ENCODE assay signal across 8 cellular contexts in the genomic region with DNA sequence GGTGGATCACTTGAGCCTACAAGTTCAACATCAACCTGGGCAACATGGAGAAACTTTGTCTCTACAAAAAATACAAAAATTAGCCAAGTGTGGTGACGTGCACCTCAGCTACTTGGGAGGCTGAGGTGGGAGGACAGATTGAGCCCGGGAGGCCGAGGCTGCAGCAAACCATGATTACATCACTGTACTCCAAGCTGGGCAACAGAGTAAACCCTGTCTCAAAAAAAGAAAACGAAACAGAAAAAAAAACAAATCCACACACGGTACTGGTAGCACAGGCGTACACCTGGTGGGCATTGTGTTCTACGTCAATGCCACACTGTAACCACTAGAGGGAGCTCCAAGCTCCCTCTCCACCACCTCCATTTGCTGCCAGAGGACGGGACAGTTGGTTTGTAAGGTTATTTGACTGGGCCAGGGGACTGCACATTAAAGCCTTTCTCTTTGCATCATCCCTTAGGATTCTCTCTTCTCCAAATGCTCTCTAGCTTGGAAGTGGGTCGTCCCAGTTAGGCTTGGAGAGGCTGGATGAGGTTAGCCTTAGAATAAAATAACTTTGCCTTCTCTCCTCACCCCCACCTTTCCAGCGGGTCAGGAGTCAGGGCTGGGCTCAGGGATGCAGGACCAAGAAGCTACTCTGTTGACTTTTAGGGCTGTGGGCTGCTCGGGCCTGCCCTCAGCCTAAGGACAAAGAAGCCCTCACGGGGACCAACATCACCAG.
DNase-seq lines count a peak whose midpoint lies in the region; ATAC-seq and TF ChIP-seq lines count a peak whose summit lies in the region.

No MANE protein-coding gene starts in this region.

- no peak for TF ChIP-seq POLR2A in body of pancreas (IDR thresholded peaks at IDR 0.05)

- no peak overlapping the region for H3K9ac ChIP-seq in Karpas-422 (ENCODE audit: low read length)

- no peak overlapping the region for H3K27ac ChIP-seq in Karpas-422 (ENCODE audit: low read length)
- no peak overlapping the region for H3K27ac ChIP-seq in body of pancreas

- H3K9me3 ChIP-seq in Karpas-422 (ENCODE audit: low read length), result no peaks in the 10 kb centered on the region
- H3K9me3 ChIP-seq in body of pancreas, result no peaks in the 10 kb centered on the region

- H3K4me3 ChIP-seq in Karpas-422 (ENCODE audit: low read length) (no peak overlapping the region), body of pancreas (no peak overlapping the region)

- H3K36me3 ChIP-seq in Karpas-422 (ENCODE audit: insufficient read depth, low read length) (no peaks in the 10 kb centered on the region), body of pancreas (replicated peaks in 1 of 2; ENCODE audit: insufficient read depth in 1 of 2, low read depth in 2 of 2) (no peaks in the 10 kb centered on the region)

- H3K9me2 ChIP-seq in Karpas-422 (replicated peaks; ENCODE audit: insufficient read depth, low read length), result no peaks in the 10 kb centered on the region

- no peak overlapping the region for H2AFZ ChIP-seq in Karpas-422 (ENCODE audit: low read length)

- 26 to 30% methylated on average over 11 to 12 of the region's 12 CpGs for WGBS in body of pancreas, 2 donors

- H3K4me1 ChIP-seq in Karpas-422 (ENCODE audit: low read length) (no peaks in the 10 kb centered on the region), body of pancreas (peaks cover 16% of the 10 kb centered on the region)

- intact Hi-C loops in body of pancreas (cut with DNase I), result loop anchor here (5.0 kb wide), 1 partner anchor 172 kb away; no protein-coding TSS in a partner anchor

- peak; percentile 2 for DNase-seq in NK-92 treated with Interleukin-12 subunit alpha and Interleukin-12 subunit beta, amount 100 ng/mL, for 24 hours (lab: John Stamatoyannopoulos, UW)
- DNase-seq in NK-92 (lab: John Stamatoyannopoulos, UW; ENCODE audit: unreplicated experiment) (no peak), H4 (ENCODE audit: low spot score) (peak; percentile 57), Karpas-422 (peak; percentile 68), T-helper 2 cell (peak in 3 of 5 experiments; percentile 9 to 58 (median 13)), body of pancreas (peak; percentile 62 to 71 (median 68)), inferior parietal cortex (ENCODE audit: extremely low spot score) (peak; percentile 83)
- DNase-seq in stimulated activated CD4-positive, alpha-beta T cell treated with anti-CD3 and anti-CD28 coated beads, Interleukin-1b, Interleukin-23, amount 100 ng/mL, for 4 hours (ENCODE audit: low read depth in 2 of 2), result peak; percentile 4 to 17

- H3K27me3 ChIP-seq in Karpas-422 (ENCODE audit: low read length), result no peaks in the 10 kb centered on the region
- H3K27me3 ChIP-seq in body of pancreas, result no peaks in the 10 kb centered on the region

- H4K20me1 ChIP-seq in Karpas-422 (ENCODE audit: insufficient read depth, low read depth, low read length), result no peaks in the 10 kb centered on the region

- H3K4me2 ChIP-seq in Karpas-422 (ENCODE audit: low read depth, low read length, poor library complexity, severe bottlenecking), result no peak overlapping the region

- H3K79me2 ChIP-seq in Karpas-422 (ENCODE audit: low read length), result no peaks in the 10 kb centered on the region

- peak; percentile 85 for ATAC-seq in body of pancreas

- TF ChIP-seq CTCF in body of pancreas (IDR thresholded peaks at IDR 0.05), result peak; percentile 93 to 99 (median 97)
